In the genomic region with DNA sequence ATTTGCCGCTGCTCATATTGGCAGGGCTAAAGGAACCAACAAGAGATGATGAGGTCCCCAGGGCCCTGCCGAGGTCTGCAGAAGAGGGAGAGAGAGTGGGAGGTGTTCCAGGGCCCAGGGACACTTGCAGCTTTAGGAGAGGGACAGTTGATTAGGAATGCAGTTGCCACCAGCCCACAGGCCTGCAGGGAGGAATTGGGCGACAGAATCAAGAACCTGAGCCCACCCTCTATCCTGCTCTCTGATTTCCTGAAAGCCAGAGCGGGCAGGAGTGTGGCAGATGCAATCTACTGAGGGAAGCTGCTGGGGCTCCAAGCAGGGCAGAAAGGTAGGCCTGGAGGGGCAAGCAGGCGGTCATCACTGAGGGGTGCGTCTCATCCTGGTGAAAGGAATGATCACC, we compare ENCODE assay signal across 27 cellular contexts. TPM values are rescaled to one million over a fixed set of nuclear protein-coding genes. Genes with fewer than 3 reads are reported as not detected.
"Had no signal": no experiment of that assay in that cellular context is flagged by ENCODE, and none has a peak within 500 bp of the region (broad histone marks: within the 10 kb centered on the region; RNA-seq: fewer than 3 reads in every experiment).

No MANE protein-coding gene starts in this region.

- H3K4me3 ChIP-seq: body of pancreas, cardiac muscle cell, left lung, right lobe of liver, transverse colon, vagina had no signal

- H3K27me3 ChIP-seq: body of pancreas, cardiac muscle cell, left lung, right lobe of liver, transverse colon, vagina had no signal

- ATAC-seq: activated CD8-positive, alpha-beta T cell treated with anti-CD3 and anti-CD28 coated beads, Interleukin-2, amount 10 ng/mL, durations not matched to agents 7 days and 5 days; body of pancreas; left lung; naive thymus-derived CD8-positive, alpha-beta T cell; right lobe of liver; stimulated activated naive B cell treated with anti-CD40 and anti-IgM and Interleukin-4, amounts not matched to agents 10 μg/mL and 1 μg/mL and 100 μg/mL, for 72 hours had no signal

- H3K4me3 Mint-ChIP-seq: activated CD4-positive, alpha-beta T cell treated with anti-CD3 and anti-CD28 coated beads, Interleukin-2, amount 10 ng/mL, durations not matched to agents 7 days and 5 days; activated CD8-positive, alpha-beta T cell treated with anti-CD3 and anti-CD28 coated beads, Interleukin-2, amount 10 ng/mL, durations not matched to agents 7 days and 5 days; activated naive CD4-positive, alpha-beta T cell treated with anti-CD3 and anti-CD28 coated beads, Interleukin-2, amount 50 U/mL, for 24 hours; mesothelial cell of epicardium; naive thymus-derived CD8-positive, alpha-beta T cell; stimulated activated naive B cell treated with anti-CD40 and anti-IgM and Interleukin-4, amounts not matched to agents 10 μg/mL and 1 μg/mL and 100 μg/mL, for 72 hours had no signal

- H3K27ac Mint-ChIP-seq: activated CD4-positive, alpha-beta T cell treated with anti-CD3 and anti-CD28 coated beads, Interleukin-2, amount 10 ng/mL, durations not matched to agents 7 days and 5 days; activated CD8-positive, alpha-beta T cell treated with anti-CD3 and anti-CD28 coated beads, Interleukin-2, amount 10 ng/mL, durations not matched to agents 7 days and 5 days; activated naive CD4-positive, alpha-beta T cell treated with anti-CD3 and anti-CD28 coated beads, Interleukin-2, amount 50 U/mL, for 24 hours; mesothelial cell of epicardium; naive thymus-derived CD8-positive, alpha-beta T cell; stimulated activated naive B cell treated with anti-CD40 and anti-IgM and Interleukin-4, amounts not matched to agents 10 μg/mL and 1 μg/mL and 100 μg/mL, for 72 hours had no signal

- H3K9me3 Mint-ChIP-seq: activated naive CD4-positive, alpha-beta T cell treated with anti-CD3 and anti-CD28 coated beads, Interleukin-2, amount 50 U/mL, for 24 hours had no signal

- DNase-seq: activated CD4-positive, alpha-beta T cell treated with anti-CD3 and anti-CD28 coated beads, Interleukin-2, amount 10 ng/mL, durations not matched to agents 7 days and 5 days; activated CD4-positive, CD25-positive, alpha-beta regulatory T cell treated with anti-CD3 and anti-CD28 coated beads, Interleukin-2, amount 50 U/mL, for 72 hours; activated gamma-delta T cell treated with Interleukin-2 at 50 U/mL for 16 hours; activated T-cell treated with anti-CD3 and anti-CD28 coated beads, Interleukin-2, amount 50 U/mL, for 1 hour; anterior cingulate cortex; body of pancreas; dermis blood vessel endothelial cell; effector CD8-positive, alpha-beta T cell; foreskin melanocyte; left lung; naive thymus-derived CD8-positive, alpha-beta T cell; small intestine; stimulated activated naive B cell treated with anti-CD40 and anti-IgM and Interleukin-4, amounts not matched to agents 10 μg/mL and 1 μg/mL and 100 μg/mL, for 72 hours; transverse colon had no signal

- H3K9me3 ChIP-seq: body of pancreas, left lung, right lobe of liver, transverse colon, vagina had no signal

- H3K36me3 ChIP-seq: cardiac muscle cell, left lung, right lobe of liver, transverse colon, vagina had no signal

- H3K4me1 Mint-ChIP-seq: activated CD4-positive, alpha-beta T cell treated with anti-CD3 and anti-CD28 coated beads, Interleukin-2, amount 10 ng/mL, durations not matched to agents 7 days and 5 days; activated naive CD4-positive, alpha-beta T cell treated with anti-CD3 and anti-CD28 coated beads, Interleukin-2, amount 50 U/mL, for 24 hours; mesothelial cell of epicardium; naive thymus-derived CD8-positive, alpha-beta T cell; stimulated activated naive B cell treated with anti-CD40 and anti-IgM and Interleukin-4, amounts not matched to agents 10 μg/mL and 1 μg/mL and 100 μg/mL, for 72 hours had no signal

- H3K27ac ChIP-seq: body of pancreas, cardiac muscle cell, left lung, right lobe of liver, transverse colon, vagina, VCaP had no signal

- H3K36me3 Mint-ChIP-seq: activated naive CD4-positive, alpha-beta T cell treated with anti-CD3 and anti-CD28 coated beads, Interleukin-2, amount 50 U/mL, for 24 hours; naive thymus-derived CD8-positive, alpha-beta T cell; stimulated activated naive B cell treated with anti-CD40 and anti-IgM and Interleukin-4, amounts not matched to agents 10 μg/mL and 1 μg/mL and 100 μg/mL, for 72 hours had no signal

- H3K4me1 ChIP-seq: body of pancreas, left lung, right lobe of liver, transverse colon, vagina had no signal

RNA-seq across cellular contexts. Expression of gene PRR23E, which starts 12.1 kb away (rescaled TPM):
- total RNA-seq: activated CD4-positive, alpha-beta T cell treated with anti-CD3 and anti-CD28 coated beads, Interleukin-2, amount 10 ng/mL, durations not matched to agents 7 days and 5 days; activated CD8-positive, alpha-beta T cell treated with anti-CD3 and anti-CD28 coated beads, Interleukin-2, amount 10 ng/mL, durations not matched to agents 7 days and 5 days; body of pancreas; cardiac muscle cell; chondrocyte; dermis blood vessel endothelial cell; kidney epithelial cell; left lung; lung microvascular endothelial cell; mesothelial cell of epicardium; naive thymus-derived CD8-positive, alpha-beta T cell; right lobe of liver; T-helper 2 cell treated with Interferon-gamma antibody and Interleukin-4, amounts not matched to agents 100 ng/mL and 5 ng/mL, for 36 hours; temporal lobe; transverse colon; vagina had no signal
- polyA plus RNA-seq: cardiac muscle cell; esophagus; naive thymus-derived CD8-positive, alpha-beta T cell; small intestine had no signal
